In the genomic region with DNA sequence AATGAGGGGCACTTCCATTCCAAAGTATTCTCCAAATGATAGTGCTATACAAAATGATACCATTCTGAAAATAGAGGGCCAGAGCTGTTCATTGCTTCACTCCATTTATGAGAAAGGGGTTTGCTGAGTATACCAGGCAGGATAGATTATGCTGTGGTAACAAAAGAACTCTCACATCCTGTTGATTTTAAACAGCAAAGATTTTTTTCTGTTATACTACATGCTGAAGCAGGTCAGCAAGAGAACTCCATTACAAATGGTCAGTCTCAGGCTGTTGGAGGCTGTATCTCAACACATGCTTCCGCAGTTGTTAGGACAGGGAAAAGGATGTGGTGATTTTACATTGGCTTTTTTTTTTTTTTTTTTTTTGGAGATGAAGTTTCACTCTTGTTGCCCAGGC, we compare ENCODE assay signal across 16 cellular contexts. TPM values are rescaled to one million over a fixed set of nuclear protein-coding genes. Genes with fewer than 3 reads are reported as not detected.
DNase-seq lines count a peak whose midpoint lies in the region; ATAC-seq and TF ChIP-seq lines count a peak whose summit lies in the region.
"Had no signal": no experiment of that assay in that cellular context is flagged by ENCODE, and none has a peak within 500 bp of the region (broad histone marks: within the 10 kb centered on the region; RNA-seq: fewer than 3 reads in every experiment).

No MANE protein-coding gene starts in this region.

- peak overlapping the region; percentile 76 for H3K4me3 ChIP-seq in Loucy (ENCODE audit: low read length, poor library complexity, severe bottlenecking)
- no peak overlapping the region for H3K4me3 ChIP-seq in naive thymus-derived CD4-positive, alpha-beta T cell (ENCODE audit: low read length)
- H3K4me3 ChIP-seq: SJSA1, tibial artery had no signal

- no peak for ATAC-seq in activated naive CD8-positive, alpha-beta T cell treated with anti-CD3 and anti-CD28 coated beads, Interleukin-2, amount 50 U/mL, for 24 hours
- ATAC-seq in naive thymus-derived CD4-positive, alpha-beta T cell, result no peak
- no peak for ATAC-seq in GM19455 (IDR thresholded peaks at IDR 0.05; ENCODE audit: unreplicated experiment)
- ATAC-seq in GM19324 (IDR thresholded peaks at IDR 0.05; ENCODE audit: low FRiP score, unreplicated experiment), result no peak
- ATAC-seq: HepG2 had no signal

- H3K4me2 ChIP-seq in Loucy (ENCODE audit: low read depth, low read length, poor library complexity, severe bottlenecking), result peak overlapping the region; percentile 87

- peak overlapping the region; percentile 49 for H3K27ac Mint-ChIP-seq in activated naive CD8-positive, alpha-beta T cell treated with anti-CD3 and anti-CD28 coated beads, Interleukin-2, amount 50 U/mL, for 24 hours
- H3K27ac Mint-ChIP-seq in naive thymus-derived CD4-positive, alpha-beta T cell, result peak overlapping the region; percentile 60 to 97 (median 81)
- H3K27ac Mint-ChIP-seq: nephron had no signal

- CTCF ChIA-PET in naive thymus-derived CD4-positive, alpha-beta T cell (lab: Charles Lee), result interaction anchor here (0.6 to 0.9 kb wide), 3 partner anchors 65 to 244 kb away, joined by 3 to 4 read pairs (median 3); no protein-coding TSS in a partner anchor

- peak; percentile 15 for DNase-seq in GM10266 (ENCODE audit: extremely low spot score)
- DNase-seq in activated naive CD8-positive, alpha-beta T cell treated with anti-CD3 and anti-CD28 coated beads, Interleukin-2, amount 50 U/mL, for 24 hours, result no peak
- DNase-seq in naive thymus-derived CD4-positive, alpha-beta T cell, result peak in 5 of 9 donors; percentile 17 to 29 (median 19)
- DNase-seq in germinal center (ENCODE audit: low spot score), result no peak
- DNase-seq: activated CD4-positive, CD25-positive, alpha-beta regulatory T cell treated with anti-CD3 and anti-CD28 coated beads, Interleukin-2, amount 50 U/mL, for 72 hours; foreskin melanocyte; kidney; NCI-H1436 treated with DMSO at 0.1 percent for 48 hours; NCI-H774; tibial artery had no signal

- no peak overlapping the region for H3K4me3 Mint-ChIP-seq in activated naive CD8-positive, alpha-beta T cell treated with anti-CD3 and anti-CD28 coated beads, Interleukin-2, amount 50 U/mL, for 24 hours
- peak overlapping the region; percentile 30 to 98 (median 42) for H3K4me3 Mint-ChIP-seq in naive thymus-derived CD4-positive, alpha-beta T cell
- H3K4me3 Mint-ChIP-seq: nephron had no signal

- H3K27ac ChIP-seq in naive thymus-derived CD4-positive, alpha-beta T cell (ENCODE audit: low read depth, low read length), result peak overlapping the region; percentile 18
- H3K27ac ChIP-seq: SJSA1, tibial artery had no signal

- H3K27me3 ChIP-seq in Loucy (ENCODE audit: insufficient read depth, low read length, poor library complexity, severe bottlenecking), result no peaks in the 10 kb centered on the region
- H3K27me3 ChIP-seq in naive thymus-derived CD4-positive, alpha-beta T cell (ENCODE audit: control insufficient read depth in 2 of 2, insufficient read depth in 2 of 2, low read length in 2 of 2), result no peaks in the 10 kb centered on the region
- H3K27me3 ChIP-seq: SJSA1, tibial artery had no signal

- intact Hi-C loops in naive thymus-derived CD4-positive, alpha-beta T cell (cut with micrococcal nuclease), result loop anchor here (5.0 to 10.0 kb wide), 4 partner anchors 69 to 1007 kb away; a partner anchor contains a TSS

- TF ChIP-seq CTCF in GM10266 (IDR thresholded peaks at IDR 0.05; ENCODE audit: control insufficient read depth, insufficient read depth, low read depth, missing control alignments), result no peak
- no peak for TF ChIP-seq CTCF in Loucy (conservative IDR thresholded peaks at IDR 0.05; ENCODE audit: low read length)

- H3K79me2 ChIP-seq in Loucy (ENCODE audit: insufficient read depth, low read length), result peaks cover 71% of the 10 kb centered on the region

- no peaks in the 10 kb centered on the region for H3K36me3 Mint-ChIP-seq in activated naive CD8-positive, alpha-beta T cell treated with anti-CD3 and anti-CD28 coated beads, Interleukin-2, amount 50 U/mL, for 24 hours (ENCODE audit: low read depth)
- peaks cover 0 to 20% (median 0%) of the 10 kb centered on the region in 5 donors for H3K36me3 Mint-ChIP-seq in naive thymus-derived CD4-positive, alpha-beta T cell

- H3K9me3 ChIP-seq in Loucy (ENCODE audit: insufficient read depth, low read depth, low read length), result no peaks in the 10 kb centered on the region
- H3K9me3 ChIP-seq in naive thymus-derived CD4-positive, alpha-beta T cell (ENCODE audit: control insufficient read depth in 2 of 3, low read length in 3 of 3), result no peaks in the 10 kb centered on the region
- H3K9me3 ChIP-seq: SJSA1, tibial artery had no signal

- H4K20me1 ChIP-seq in Loucy (ENCODE audit: insufficient read depth, low read length, poor library complexity, severe bottlenecking), result peaks cover 35% of the 10 kb centered on the region

- POLR2A ChIA-PET in naive thymus-derived CD4-positive, alpha-beta T cell (lab: Charles Lee), result interaction anchor here (0.6 to 7.6 kb wide), 2 partner anchors 17 to 21 kb away, joined by 3 to 76 read pairs; a partner anchor contains a TSS

- H3K9me3 Mint-ChIP-seq in activated naive CD8-positive, alpha-beta T cell treated with anti-CD3 and anti-CD28 coated beads, Interleukin-2, amount 50 U/mL, for 24 hours, result no peaks in the 10 kb centered on the region
- H3K9me3 Mint-ChIP-seq in naive thymus-derived CD4-positive, alpha-beta T cell, result no peaks in the 10 kb centered on the region
- H3K9me3 Mint-ChIP-seq: nephron had no signal

- H3K4me1 Mint-ChIP-seq in activated naive CD8-positive, alpha-beta T cell treated with anti-CD3 and anti-CD28 coated beads, Interleukin-2, amount 50 U/mL, for 24 hours, result peaks cover 45% of the 10 kb centered on the region
- H3K4me1 Mint-ChIP-seq in naive thymus-derived CD4-positive, alpha-beta T cell, result peaks cover 19 to 83% (median 65%) of the 10 kb centered on the region in 7 donors

- H3F3A ChIP-seq in Loucy (ENCODE audit: low read depth), result no peaks in the 10 kb centered on the region

- H3K9me2 ChIP-seq in Loucy (replicated peaks; ENCODE audit: low read depth, low read length), result no peaks in the 10 kb centered on the region

- H3K4me1 ChIP-seq in Loucy (ENCODE audit: insufficient read depth, low read length, poor library complexity, severe bottlenecking), result peaks cover 42% of the 10 kb centered on the region
- peaks cover 28 to 31% of the 10 kb centered on the region in 2 donors for H3K4me1 ChIP-seq in naive thymus-derived CD4-positive, alpha-beta T cell (ENCODE audit: control insufficient read depth in 2 of 2, insufficient read depth in 2 of 2, low read length in 2 of 2)

- H3K9ac ChIP-seq in Loucy (ENCODE audit: low read depth, low read length, poor library complexity, severe bottlenecking), result peak overlapping the region; percentile 56

- H3K27me3 Mint-ChIP-seq in activated naive CD8-positive, alpha-beta T cell treated with anti-CD3 and anti-CD28 coated beads, Interleukin-2, amount 50 U/mL, for 24 hours, result no peaks in the 10 kb centered on the region
- no peaks in the 10 kb centered on the region for H3K27me3 Mint-ChIP-seq in naive thymus-derived CD4-positive, alpha-beta T cell

- no peaks in the 10 kb centered on the region for H3K36me3 ChIP-seq in Loucy (ENCODE audit: insufficient read depth, low read length)
- H3K36me3 ChIP-seq in naive thymus-derived CD4-positive, alpha-beta T cell (ENCODE audit: control insufficient read depth in 2 of 3, insufficient read depth in 3 of 3, low read length in 3 of 3), result no peaks in the 10 kb centered on the region
- H3K36me3 ChIP-seq: tibial artery had no signal

- H2AFZ ChIP-seq in Loucy (ENCODE audit: low read length), result no peak overlapping the region

RNA-seq across cellular contexts. Expression of a gene that starts 13.7 kb away (rescaled TPM):
- total RNA-seq in naive thymus-derived CD4-positive, alpha-beta T cell, result 10 to 100 TPM; 17.8 to 56.7 (median 28.0) TPM
- polyA plus RNA-seq in naive thymus-derived CD4-positive, alpha-beta T cell, result 1 to 10 TPM; 8.7 to 9.3 TPM

RNA-seq across cellular contexts. Expression of a gene that starts 16.1 kb away (rescaled TPM):
- 10 to 100 TPM in 2 of 5 experiments, 1 to 10 TPM in 3; 8.6 to 36.4 (median 9.4) TPM for total RNA-seq in naive thymus-derived CD4-positive, alpha-beta T cell
- polyA plus RNA-seq in naive thymus-derived CD4-positive, alpha-beta T cell, result 10 to 100 TPM; 16.6 to 37.0 TPM
- total RNA-seq: HepG2 had no signal

Comparison
In these comparisons a context has a peak if more than half of its experiments do, and no peak if none do; other contexts are left out.
1. DNase-seq: peak in GM10266 (single experiment) and naive thymus-derived CD4-positive, alpha-beta T cell (5 of 9); none in activated naive CD8-positive, alpha-beta T cell treated with anti-CD3 and anti-CD28 coated beads, Interleukin-2, amount 50 U/mL, for 24 hours (single experiment) and germinal center (single experiment).